In the genomic region with DNA sequence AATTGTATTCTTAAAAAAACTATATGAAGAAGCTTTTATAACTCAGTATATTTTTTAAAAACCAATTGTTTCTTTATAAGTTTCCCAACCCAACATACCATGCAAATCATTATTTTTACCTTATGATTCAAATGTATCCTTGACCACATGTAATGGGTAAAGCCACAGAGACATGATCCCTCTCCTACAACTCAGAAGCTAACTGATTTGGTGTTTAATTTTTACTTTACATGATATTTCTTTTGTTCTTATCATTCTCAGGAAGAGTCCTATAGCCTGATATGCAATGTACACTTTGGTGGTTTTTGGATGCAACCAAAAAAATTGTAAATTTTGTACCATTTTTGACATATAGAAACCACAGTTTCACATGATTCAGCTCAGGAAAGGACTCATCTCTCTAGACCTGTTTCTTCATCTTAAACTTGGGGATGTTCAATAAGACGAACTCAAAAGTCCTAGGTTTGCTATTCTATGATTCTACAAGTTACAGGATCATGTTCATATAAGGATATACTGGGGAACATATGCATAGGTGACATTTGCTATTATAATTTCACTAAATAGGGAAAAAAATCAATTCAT, we compare ENCODE assay signal across 12 cellular contexts.
"Had no signal": no experiment of that assay in that cellular context is flagged by ENCODE, and none has a peak within 500 bp of the region (broad histone marks: within the 10 kb centered on the region; RNA-seq: fewer than 3 reads in every experiment).

No MANE protein-coding gene starts in this region.

- H3K4me3 ChIP-seq: dorsolateral prefrontal cortex, stomach had no signal

- H3K9me3 Mint-ChIP-seq: activated naive CD8-positive, alpha-beta T cell treated with anti-CD3 and anti-CD28 coated beads for 36 hours; immature natural killer cell had no signal

- H3K27me3 ChIP-seq: dorsolateral prefrontal cortex, stomach had no signal

- H3K4me1 Mint-ChIP-seq: immature natural killer cell had no signal

- DNase-seq: activated CD4-positive, alpha-beta T cell treated with anti-CD3 and anti-CD28 coated beads, Interleukin-2, amount 50 U/mL, for 1 hour; activated CD4-positive, CD25-positive, alpha-beta regulatory T cell; activated effector memory CD4-positive, alpha-beta T cell treated with anti-CD3 and anti-CD28 coated beads, Interleukin-2, amount 50 U/mL, for 16 hours; activated naive CD8-positive, alpha-beta T cell treated with anti-CD3 and anti-CD28 coated beads for 36 hours; anterior cingulate cortex; dorsolateral prefrontal cortex; immature natural killer cell; mesendoderm; stimulated activated CD4-positive, alpha-beta T cell treated with anti-CD3 and anti-CD28 coated beads, Interleukin-4, amount 100 ng/mL, for 1 hour; stimulated activated CD8-positive, alpha-beta memory T cell treated with anti-CD3 and anti-CD28 coated beads, Interleukin-4, amount 100 ng/mL, for 48 hours; stomach; T-helper 2 cell had no signal

- H3K36me3 Mint-ChIP-seq: activated naive CD8-positive, alpha-beta T cell treated with anti-CD3 and anti-CD28 coated beads for 36 hours; immature natural killer cell had no signal

- H3K36me3 ChIP-seq: stomach had no signal

- H3K9me3 ChIP-seq: stomach had no signal

- H3K27ac Mint-ChIP-seq: activated naive CD8-positive, alpha-beta T cell treated with anti-CD3 and anti-CD28 coated beads for 36 hours; immature natural killer cell had no signal

- H3K27ac ChIP-seq: dorsolateral prefrontal cortex had no signal

- H3K4me3 Mint-ChIP-seq: activated naive CD8-positive, alpha-beta T cell treated with anti-CD3 and anti-CD28 coated beads for 36 hours; immature natural killer cell had no signal
